In genomic region chr16:58333937-58334336, GRCh38 we compare ENCODE assay signal across 1 cellular context.
TF ChIP-seq lines count a peak whose summit lies in the region.

No MANE protein-coding gene starts in this region.

TF ChIP-seq in HepG2, 621 proteins besides CTCF, POLR2A, EP300 and RAD21 (continued from another document):
- TF ChIP-seq ZNF343 (CRISPR knock-in tag; IDR thresholded peaks at IDR 0.05) (no peak), CEBPB (IDR thresholded peaks at IDR 0.05; ENCODE audit: borderline replicate concordance, low read depth, low read length) (0 out of 2 replicates have a peak, but pooled peaks have one; percentile 48), ATF1 (CRISPR knock-in tag; IDR thresholded peaks at IDR 0.05) (no peak), THRA (CRISPR knock-in tag; IDR thresholded peaks at IDR 0.05; ENCODE audit: borderline replicate concordance) (peak; percentile 92)
